In genomic region chr2:126785862-126786261, GRCh38 we compare ENCODE assay signal across 26 cellular contexts.
"Had no signal": no experiment of that assay in that cellular context is flagged by ENCODE, and none has a peak within 500 bp of the region (broad histone marks: within the 10 kb centered on the region; RNA-seq: fewer than 3 reads in every experiment).

No MANE protein-coding gene starts in this region.

- H3K27me3 Mint-ChIP-seq: activated CD8-positive, alpha-beta memory T cell treated with anti-CD3 and anti-CD28 coated beads, Interleukin-2, amount 10 ng/mL, durations not matched to agents 7 days and 5 days had no signal

- H3K4me1 ChIP-seq: ascending aorta, breast epithelium had no signal

- H3K27ac ChIP-seq: ascending aorta, breast epithelium, cardiac muscle cell, coronary artery, dorsolateral prefrontal cortex had no signal

- ATAC-seq: activated CD4-positive, alpha-beta T cell treated with anti-CD3 and anti-CD28 coated beads for 36 hours; activated CD8-positive, alpha-beta memory T cell treated with anti-CD3 and anti-CD28 coated beads, Interleukin-2, amount 10 ng/mL, durations not matched to agents 7 days and 5 days; activated CD8-positive, alpha-beta T cell treated with anti-CD3 and anti-CD28 coated beads, Interleukin-2, amount 10 ng/mL, durations not matched to agents 7 days and 5 days; esophagus mucosa had no signal

- H3K9me3 Mint-ChIP-seq: activated CD4-positive, alpha-beta memory T cell treated with anti-CD3 and anti-CD28 coated beads for 36 hours; activated CD4-positive, alpha-beta T cell treated with anti-CD3 and anti-CD28 coated beads, Interleukin-2, amount 10 ng/mL, durations not matched to agents 24 days and 14 days; activated naive CD4-positive, alpha-beta T cell treated with anti-CD3 and anti-CD28 coated beads, Interleukin-2, amount 10 ng/mL, durations not matched to agents 7 days and 5 days; activated naive CD8-positive, alpha-beta T cell treated with anti-CD3 and anti-CD28 coated beads, Interleukin-2, amount 10 ng/mL, durations not matched to agents 7 days and 5 days; activated T-helper 1 cell treated with anti-CD3 and anti-CD28 coated beads, Interleukin-12 subunit alpha, Interleukin-12 subunit beta, Interleukin-2, Interleukin-4 antibody, amounts not matched to agents 30 ng/mL and 10 ng/mL and 1 ng/mL, durations not matched to agents 14 hours and 24 hours and 36 hours; central memory CD8-positive, alpha-beta T cell; dendritic cell treated with granulocyte-macrophage colony-stimulating factor and Interleukin-4, amounts not matched to agents 40 ng/mL and 50 ng/mL, for 4 days; endodermal cell had no signal

- H3K27ac Mint-ChIP-seq: activated CD4-positive, alpha-beta memory T cell treated with anti-CD3 and anti-CD28 coated beads for 36 hours; activated CD4-positive, alpha-beta T cell treated with anti-CD3 and anti-CD28 coated beads for 36 hours; activated CD4-positive, alpha-beta T cell treated with anti-CD3 and anti-CD28 coated beads, Interleukin-2, amount 10 ng/mL, durations not matched to agents 24 days and 14 days; activated CD8-positive, alpha-beta memory T cell treated with anti-CD3 and anti-CD28 coated beads, Interleukin-2, amount 10 ng/mL, durations not matched to agents 7 days and 5 days; activated CD8-positive, alpha-beta T cell treated with anti-CD3 and anti-CD28 coated beads, Interleukin-2, amount 10 ng/mL, durations not matched to agents 7 days and 5 days; activated naive CD4-positive, alpha-beta T cell treated with anti-CD3 and anti-CD28 coated beads, Interleukin-2, amount 10 ng/mL, durations not matched to agents 7 days and 5 days; activated naive CD8-positive, alpha-beta T cell treated with anti-CD3 and anti-CD28 coated beads, Interleukin-2, amount 10 ng/mL, durations not matched to agents 7 days and 5 days; activated T-helper 1 cell treated with anti-CD3 and anti-CD28 coated beads, Interleukin-12 subunit alpha, Interleukin-12 subunit beta, Interleukin-2, Interleukin-4 antibody, amounts not matched to agents 30 ng/mL and 10 ng/mL and 1 ng/mL, durations not matched to agents 14 hours and 24 hours and 36 hours; brain; dendritic cell treated with granulocyte-macrophage colony-stimulating factor and Interleukin-4, amounts not matched to agents 40 ng/mL and 50 ng/mL, for 4 days; endodermal cell had no signal

- H3K27me3 ChIP-seq: ascending aorta, cardiac muscle cell had no signal

- H3K36me3 Mint-ChIP-seq: activated CD4-positive, alpha-beta memory T cell treated with anti-CD3 and anti-CD28 coated beads for 36 hours; activated CD8-positive, alpha-beta memory T cell treated with anti-CD3 and anti-CD28 coated beads, Interleukin-2, amount 10 ng/mL, durations not matched to agents 7 days and 5 days; activated naive CD4-positive, alpha-beta T cell treated with anti-CD3 and anti-CD28 coated beads, Interleukin-2, amount 10 ng/mL, durations not matched to agents 7 days and 5 days; activated naive CD8-positive, alpha-beta T cell treated with anti-CD3 and anti-CD28 coated beads, Interleukin-2, amount 10 ng/mL, durations not matched to agents 7 days and 5 days; brain had no signal

- H3K4me3 Mint-ChIP-seq: activated CD4-positive, alpha-beta memory T cell treated with anti-CD3 and anti-CD28 coated beads for 36 hours; activated CD4-positive, alpha-beta T cell treated with anti-CD3 and anti-CD28 coated beads for 36 hours; activated CD4-positive, alpha-beta T cell treated with anti-CD3 and anti-CD28 coated beads, Interleukin-2, amount 10 ng/mL, durations not matched to agents 24 days and 14 days; activated CD8-positive, alpha-beta memory T cell treated with anti-CD3 and anti-CD28 coated beads, Interleukin-2, amount 10 ng/mL, durations not matched to agents 7 days and 5 days; activated CD8-positive, alpha-beta T cell treated with anti-CD3 and anti-CD28 coated beads, Interleukin-2, amount 10 ng/mL, durations not matched to agents 7 days and 5 days; activated naive CD4-positive, alpha-beta T cell treated with anti-CD3 and anti-CD28 coated beads, Interleukin-2, amount 10 ng/mL, durations not matched to agents 7 days and 5 days; activated naive CD8-positive, alpha-beta T cell treated with anti-CD3 and anti-CD28 coated beads, Interleukin-2, amount 10 ng/mL, durations not matched to agents 7 days and 5 days; activated T-helper 1 cell treated with anti-CD3 and anti-CD28 coated beads, Interleukin-12 subunit alpha, Interleukin-12 subunit beta, Interleukin-2, Interleukin-4 antibody, amounts not matched to agents 30 ng/mL and 10 ng/mL and 1 ng/mL, durations not matched to agents 14 hours and 24 hours and 36 hours; brain; central memory CD8-positive, alpha-beta T cell; dendritic cell treated with granulocyte-macrophage colony-stimulating factor and Interleukin-4, amounts not matched to agents 40 ng/mL and 50 ng/mL, for 4 days; endodermal cell had no signal

- H3K9me3 ChIP-seq: ascending aorta, breast epithelium had no signal

- H3K36me3 ChIP-seq: ascending aorta, breast epithelium, cardiac muscle cell had no signal

- H3K4me3 ChIP-seq: ascending aorta, breast epithelium, cardiac muscle cell, coronary artery, dorsolateral prefrontal cortex had no signal

- DNase-seq: activated CD4-positive, alpha-beta memory T cell treated with anti-CD3 and anti-CD28 coated beads for 36 hours; activated CD4-positive, alpha-beta T cell treated with anti-CD3 and anti-CD28 coated beads for 36 hours; activated CD4-positive, alpha-beta T cell treated with anti-CD3 and anti-CD28 coated beads, Interleukin-2, amount 10 ng/mL, durations not matched to agents 24 days and 14 days; activated CD4-positive, CD25-positive, alpha-beta regulatory T cell; activated CD4-positive, CD25-positive, alpha-beta regulatory T cell treated with anti-CD3 and anti-CD28 coated beads, Interleukin-2, amount 50 U/mL, for 72 hours; activated CD8-positive, alpha-beta memory T cell treated with anti-CD3 and anti-CD28 coated beads, Interleukin-2, amount 10 ng/mL, durations not matched to agents 7 days and 5 days; activated CD8-positive, alpha-beta memory T cell treated with anti-CD3 and anti-CD28 coated beads, Interleukin-2, amount 50 U/mL, for 4 hours; activated CD8-positive, alpha-beta T cell treated with anti-CD3 and anti-CD28 coated beads, Interleukin-2, amount 10 ng/mL, durations not matched to agents 7 days and 5 days; activated naive CD4-positive, alpha-beta T cell treated with anti-CD3 and anti-CD28 coated beads, Interleukin-2, amount 10 ng/mL, durations not matched to agents 7 days and 5 days; activated naive CD8-positive, alpha-beta T cell treated with anti-CD3 and anti-CD28 coated beads, Interleukin-2, amount 10 ng/mL, durations not matched to agents 7 days and 5 days; activated T-cell treated with anti-CD3 and anti-CD28 coated beads, Interleukin-2, amount 50 U/mL, for 48 hours; effector memory CD4-positive, alpha-beta T cell; endodermal cell; foreskin fibroblast; head of caudate nucleus; T-helper 2 cell had no signal

- H3K4me1 Mint-ChIP-seq: activated CD4-positive, alpha-beta T cell treated with anti-CD3 and anti-CD28 coated beads for 36 hours; activated CD4-positive, alpha-beta T cell treated with anti-CD3 and anti-CD28 coated beads, Interleukin-2, amount 10 ng/mL, durations not matched to agents 24 days and 14 days; activated CD8-positive, alpha-beta memory T cell treated with anti-CD3 and anti-CD28 coated beads, Interleukin-2, amount 10 ng/mL, durations not matched to agents 7 days and 5 days; activated naive CD4-positive, alpha-beta T cell treated with anti-CD3 and anti-CD28 coated beads, Interleukin-2, amount 10 ng/mL, durations not matched to agents 7 days and 5 days; activated naive CD8-positive, alpha-beta T cell treated with anti-CD3 and anti-CD28 coated beads, Interleukin-2, amount 10 ng/mL, durations not matched to agents 7 days and 5 days; central memory CD8-positive, alpha-beta T cell; endodermal cell had no signal
